1 cellular context compared by ENCODE assay signal in genomic region chr19:45117167-45117594, GRCh38.
TF ChIP-seq lines count a peak whose summit lies in the region.

No MANE protein-coding gene starts in this region.

TF ChIP-seq in GM12878, 131 proteins besides CTCF, POLR2A, EP300 and RAD21 (continued from another document and continues in another):
- no peak for TF ChIP-seq CUX1 (IDR thresholded peaks at IDR 0.05; ENCODE audit: insufficient replicate concordance, low read depth, low read length)
- no peak for TF ChIP-seq WRNIP1 (IDR thresholded peaks at IDR 0.05; ENCODE audit: borderline replicate concordance, low read depth, low read length)
- no peak for TF ChIP-seq REST (IDR thresholded peaks at IDR 0.05; ENCODE audit: low read depth, low read length)
- TF ChIP-seq TCF7 (IDR thresholded peaks at IDR 0.05; ENCODE audit: borderline replicate concordance) = no peak
- TF ChIP-seq RCOR1 (conservative IDR thresholded peaks at IDR 0.05; ENCODE audit: low read depth, low read length) = no peak
- no peak for TF ChIP-seq BMI1 (IDR thresholded peaks at IDR 0.05; ENCODE audit: borderline replicate concordance)
- TF ChIP-seq JUND (IDR thresholded peaks at IDR 0.05; ENCODE audit: low read depth, low read length) = no peak
- no peak for TF ChIP-seq TBL1XR1 (IDR thresholded peaks at IDR 0.05; ENCODE audit: low read depth, low read length)
- peak; percentile 44; the same call in 1 of the 2 replicates for TF ChIP-seq YY1 (IDR thresholded peaks at IDR 0.05; ENCODE audit: low read depth, low read length)
- TF ChIP-seq POLR2AphosphoS5 (IDR thresholded peaks at IDR 0.05; ENCODE audit: low read length) = no peak
- TF ChIP-seq SPI1 (IDR thresholded peaks at IDR 0.05; ENCODE audit: borderline replicate concordance, insufficient read depth, low read depth, low read length) = no peak
- peak; percentile 63 for TF ChIP-seq DPF2 (IDR thresholded peaks at IDR 0.05)
- TF ChIP-seq TAF1 (IDR thresholded peaks at IDR 0.05; ENCODE audit: borderline replicate concordance, low read depth, low read length) = no peak
- TF ChIP-seq ASH2L (IDR thresholded peaks at IDR 0.05; ENCODE audit: borderline replicate concordance, low read depth) = no peak
- no peak for TF ChIP-seq ZSCAN29 (IDR thresholded peaks at IDR 0.05)
- no peak for TF ChIP-seq NFYA (IDR thresholded peaks at IDR 0.05; ENCODE audit: borderline replicate concordance, low read depth, low read length)
- TF ChIP-seq TARDBP (IDR thresholded peaks at IDR 0.05; ENCODE audit: borderline replicate concordance) = no peak
- no peak for TF ChIP-seq KDM1A (IDR thresholded peaks at IDR 0.05; ENCODE audit: borderline replicate concordance)
- TF ChIP-seq STAT1 (conservative IDR thresholded peaks at IDR 0.05) = no peak
- TF ChIP-seq LARP7 (IDR thresholded peaks at IDR 0.05) = peak; percentile 55; the same call in 1 of the 2 replicates
- no peak for TF ChIP-seq YBX1 (IDR thresholded peaks at IDR 0.05)
- TF ChIP-seq SIN3A (IDR thresholded peaks at IDR 0.05; ENCODE audit: low read depth, low read length) = no peak
- no peak for TF ChIP-seq SMAD5 (IDR thresholded peaks at IDR 0.05; ENCODE audit: low read depth)
- TF ChIP-seq CBX3 (IDR thresholded peaks at IDR 0.05; ENCODE audit: borderline replicate concordance, low read depth) = no peak
- TF ChIP-seq MXI1 (IDR thresholded peaks at IDR 0.05; ENCODE audit: low read depth, low read length) = no peak
- TF ChIP-seq E2F8 (IDR thresholded peaks at IDR 0.05; ENCODE audit: low read depth, partially characterized antibody) = peak; percentile 20
- TF ChIP-seq TCF12 (IDR thresholded peaks at IDR 0.05; ENCODE audit: low read depth, low read length) = peak; percentile 69; the same call in 1 of the 2 replicates
- TF ChIP-seq RFX5 (IDR thresholded peaks at IDR 0.05; ENCODE audit: low read depth, low read length) = no peak
- TF ChIP-seq RELB (IDR thresholded peaks at IDR 0.05; ENCODE audit: low read depth) = peak; percentile 71; the same call in 1 of the 2 replicates
- TF ChIP-seq IKZF1 (conservative IDR thresholded peaks at IDR 0.05) = peak; percentile 92
- peak; percentile 84 for TF ChIP-seq HDGF (IDR thresholded peaks at IDR 0.05)
- no peak for TF ChIP-seq HSF1 (IDR thresholded peaks at IDR 0.05; ENCODE audit: low read depth, low read length)
- TF ChIP-seq E2F4 (IDR thresholded peaks at IDR 0.05; ENCODE audit: low read depth, low read length) = no peak
- TF ChIP-seq ZNF217 (IDR thresholded peaks at IDR 0.05) = peak; percentile 87
- no peak for TF ChIP-seq ELK1 (IDR thresholded peaks at IDR 0.05; ENCODE audit: low read depth, low read length)
- TF ChIP-seq BCL3 (IDR thresholded peaks at IDR 0.05; ENCODE audit: borderline replicate concordance, insufficient read depth, low read depth, low read length, poor library complexity, severe bottlenecking) = no peak
- TF ChIP-seq NKRF (conservative IDR thresholded peaks at IDR 0.05) = 0 out of 2 replicates have a peak, but pooled peaks have one; percentile 35
- no peak for TF ChIP-seq SREBF1 (IDR thresholded peaks at IDR 0.05; ENCODE audit: low read length)
